Comparison of ENCODE assay signal across 1 cellular context in the genomic region with DNA sequence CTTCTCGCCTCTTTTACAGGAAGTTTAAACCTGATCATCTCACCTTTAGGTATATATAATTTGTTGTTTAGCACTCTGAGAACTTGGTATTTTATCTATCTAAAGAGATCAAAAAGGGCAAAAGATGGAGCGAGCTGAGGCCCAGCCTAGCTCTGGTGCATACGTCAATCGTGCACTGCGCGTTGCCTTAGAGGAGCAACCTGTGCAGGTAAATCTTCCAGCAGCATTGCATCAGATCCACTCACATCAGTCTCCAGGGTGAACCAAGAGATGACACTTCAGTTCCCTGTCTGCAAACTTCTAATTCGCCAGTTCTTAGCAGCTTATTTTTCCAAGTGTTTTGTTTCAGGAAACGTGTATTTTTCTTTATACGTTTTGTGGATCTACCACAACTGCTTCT.
TF ChIP-seq lines count a peak whose summit lies in the region.

No MANE protein-coding gene starts in this region.

TF ChIP-seq in GM23338, 12 proteins besides CTCF, POLR2A, EP300 and RAD21:
- no peak for TF ChIP-seq ETS1 (IDR thresholded peaks at IDR 0.05)
- no peak for TF ChIP-seq EZH2 (IDR thresholded peaks at IDR 0.05; ENCODE audit: low read depth, unreplicated experiment)
- no peak for TF ChIP-seq EZH2phosphoT487 (IDR thresholded peaks at IDR 0.05; ENCODE audit: unreplicated experiment)
- TF ChIP-seq CREB1 (CRISPR knock-in tag; IDR thresholded peaks at IDR 0.05; ENCODE audit: low read depth), result no peak
- no peak for TF ChIP-seq ZNF331 (CRISPR knock-in tag; IDR thresholded peaks at IDR 0.05; ENCODE audit: low read depth)
- TF ChIP-seq JUNB (IDR thresholded peaks at IDR 0.05; ENCODE audit: unreplicated experiment), result no peak
- no peak for TF ChIP-seq ZNF462 (CRISPR knock-in tag; IDR thresholded peaks at IDR 0.05)
- TF ChIP-seq POLR2AphosphoS5 (IDR thresholded peaks at IDR 0.05; ENCODE audit: low read depth), result no peak
- TF ChIP-seq ZNF114 (CRISPR knock-in tag; IDR thresholded peaks at IDR 0.05), result no peak
- no peak for TF ChIP-seq STAT1 (IDR thresholded peaks at IDR 0.05; ENCODE audit: unreplicated experiment)
- no peak for TF ChIP-seq NANOG (IDR thresholded peaks at IDR 0.05; ENCODE audit: borderline replicate concordance)
TF ChIP-seq in GM23338: peak in this region for 0.
